1 cellular context compared by ENCODE assay signal in genomic region chr16:87490091-87490798, GRCh38.
TF ChIP-seq lines count a peak whose summit lies in the region.

No MANE protein-coding gene starts in this region.

TF ChIP-seq in endothelial cell of umbilical vein, 7 proteins besides CTCF, POLR2A, EP300 and RAD21 (continued from another document):
- TF ChIP-seq EZH2 (IDR thresholded peaks at IDR 0.05; ENCODE audit: borderline replicate concordance, low read depth, low read length, severe bottlenecking) (no peak), FOS (IDR thresholded peaks at IDR 0.05; ENCODE audit: borderline replicate concordance, insufficient read depth, low read length) (no peak), GATA2 (IDR thresholded peaks at IDR 0.05; ENCODE audit: insufficient read depth, insufficient read length, low read depth, low read length) (peak; percentile 45), MYC (IDR thresholded peaks at IDR 0.05; ENCODE audit: low read depth, low read length) (no peak), JUN (IDR thresholded peaks at IDR 0.05; ENCODE audit: borderline replicate concordance, insufficient read depth, insufficient read length, low read depth) (no peak)
